Comparison of ENCODE assay signal across 9 cellular contexts in genomic region chr10:103191198-103191597, GRCh38. TPM values are rescaled to one million over a fixed set of nuclear protein-coding genes. Genes with fewer than 3 reads are reported as not detected.
DNase-seq lines count a peak whose midpoint lies in the region; ATAC-seq and TF ChIP-seq lines count a peak whose summit lies in the region.
"Not testable (repeated sequence)": the region's sequence is repeated elsewhere in the genome, so short reads cannot be mapped to it uniquely, and the experiment has no call there.
"Had no signal": no experiment of that assay in that cellular context is flagged by ENCODE, and none has a peak within 500 bp of the region (broad histone marks: within the 10 kb centered on the region; RNA-seq: fewer than 3 reads in every experiment).

No MANE protein-coding gene starts in this region.

- H3K27ac ChIP-seq in BLaER1; iPS-20b (ENCODE audit: low read length): not testable (repeated sequence)

- H3K9me3 ChIP-seq in BLaER1; iPS-20b (ENCODE audit: insufficient read depth, low read depth, low read length): not testable (repeated sequence)

- DNase-seq in HFFc6; T-cell; activated naive CD4-positive, alpha-beta T cell treated with anti-CD3 and anti-CD28 coated beads, Interleukin-2, amount 50 U/mL, for 72 hours (ENCODE audit: low spot score in 2 of 2); endothelial cell (ENCODE audit: low spot score); neural crest cell (ENCODE audit: low read depth, low spot score): not testable (repeated sequence)

- H3K4me1 ChIP-seq in BLaER1 (peaks cover 59% of the 10 kb centered on the region), iPS-20b (ENCODE audit: insufficient read depth, low read length) (peaks cover 13% of the 10 kb centered on the region)

- H3K36me3 Mint-ChIP-seq in HFFc6 (ENCODE audit: low read depth) = peaks cover 21% of the 10 kb centered on the region
- H3K36me3 Mint-ChIP-seq in T-cell; endothelial cell (ENCODE audit: low read depth, unreplicated experiment); neural crest cell (ENCODE audit: low read depth): not testable (repeated sequence)
- H3K36me3 Mint-ChIP-seq in activated naive CD4-positive, alpha-beta T cell treated with anti-CD3 and anti-CD28 coated beads, Interleukin-2, amount 50 U/mL, for 72 hours = peaks cover 15 to 17% of the 10 kb centered on the region in 2 donors
- H3K36me3 Mint-ChIP-seq in stimulated activated naive CD8-positive, alpha-beta T cell treated with anti-CD3 and anti-CD28 coated beads, Interleukin-15, Interleukin-2, amounts not matched to agents 100 ng/mL and 50 ng/mL, for 24 hours (ENCODE audit: low read depth) = peaks cover 27% of the 10 kb centered on the region

- CTCF ChIA-PET in T-cell (lab: Charles Lee) = interaction anchor here (0.6 to 0.8 kb wide), 3 partner anchors 83 to 458 kb away, joined by 3 to 5 read pairs (median 3); no protein-coding TSS in a partner anchor

- H3K27me3 ChIP-seq in BLaER1 = not testable (repeated sequence)
- H3K27me3 ChIP-seq in iPS-20b (ENCODE audit: insufficient read depth, low read length) = peaks cover 12% of the 10 kb centered on the region

- H3K36me3 ChIP-seq in BLaER1 = peaks cover 24% of the 10 kb centered on the region; the same call in 1 of the 2 replicates
- not testable (repeated sequence) for H3K36me3 ChIP-seq in iPS-20b (ENCODE audit: insufficient read depth, low read depth, low read length)

- peak overlapping the region; percentile 89 for H3K4me3 ChIP-seq in BLaER1
- H3K4me3 ChIP-seq in iPS-20b (ENCODE audit: low read length) = peak overlapping the region; percentile 88; the same call in 1 of the 2 replicates

- not testable (repeated sequence) for H3K9me3 Mint-ChIP-seq in HFFc6; T-cell; activated naive CD4-positive, alpha-beta T cell treated with anti-CD3 and anti-CD28 coated beads, Interleukin-2, amount 50 U/mL, for 72 hours; endothelial cell (ENCODE audit: unreplicated experiment); neural crest cell; stimulated activated naive CD8-positive, alpha-beta T cell treated with anti-CD3 and anti-CD28 coated beads, Interleukin-15, Interleukin-2, amounts not matched to agents 100 ng/mL and 50 ng/mL, for 24 hours

- H3K27me3 Mint-ChIP-seq in HFFc6 (ENCODE audit: insufficient read depth); T-cell; neural crest cell (ENCODE audit: low read depth); stimulated activated naive CD8-positive, alpha-beta T cell treated with anti-CD3 and anti-CD28 coated beads, Interleukin-15, Interleukin-2, amounts not matched to agents 100 ng/mL and 50 ng/mL, for 24 hours: not testable (repeated sequence)
- H3K27me3 Mint-ChIP-seq in endothelial cell (ENCODE audit: unreplicated experiment) = peaks cover 13% of the 10 kb centered on the region

- H3K4me1 Mint-ChIP-seq in HFFc6 (ENCODE audit: low read depth) (peaks cover 54% of the 10 kb centered on the region), T-cell (peaks cover 44 to 56% (median 53%) of the 10 kb centered on the region in 3 donors), endothelial cell (ENCODE audit: unreplicated experiment) (peaks cover 20% of the 10 kb centered on the region), neural crest cell (peaks cover 40% of the 10 kb centered on the region)
- peaks cover 50% of the 10 kb centered on the region for H3K4me1 Mint-ChIP-seq in stimulated activated naive CD8-positive, alpha-beta T cell treated with anti-CD3 and anti-CD28 coated beads, Interleukin-15, Interleukin-2, amounts not matched to agents 100 ng/mL and 50 ng/mL, for 24 hours (ENCODE audit: low read depth)

- peaks cover 62% of the 10 kb centered on the region for H4K20me1 ChIP-seq in BLaER1

- not testable (repeated sequence) for H3K27ac Mint-ChIP-seq in HFFc6; endothelial cell (ENCODE audit: unreplicated experiment); neural crest cell (ENCODE audit: unreplicated experiment)
- peak overlapping the region in 1 of 2 donors; percentile 77 for H3K27ac Mint-ChIP-seq in T-cell
- H3K27ac Mint-ChIP-seq in activated naive CD4-positive, alpha-beta T cell treated with anti-CD3 and anti-CD28 coated beads, Interleukin-2, amount 50 U/mL, for 72 hours = peak overlapping the region; percentile 75 to 77
- H3K27ac Mint-ChIP-seq in stimulated activated naive CD8-positive, alpha-beta T cell treated with anti-CD3 and anti-CD28 coated beads, Interleukin-15, Interleukin-2, amounts not matched to agents 100 ng/mL and 50 ng/mL, for 24 hours = peak overlapping the region; percentile 49

- ATAC-seq in T-cell (replicated peaks in 1 of 4); activated naive CD4-positive, alpha-beta T cell treated with anti-CD3 and anti-CD28 coated beads, Interleukin-2, amount 50 U/mL, for 72 hours: not testable (repeated sequence)

- peak overlapping the region; percentile 96 for H3K4me3 Mint-ChIP-seq in HFFc6
- peak overlapping the region; percentile 97 to 99 (median 99) for H3K4me3 Mint-ChIP-seq in T-cell
- H3K4me3 Mint-ChIP-seq in endothelial cell (ENCODE audit: unreplicated experiment) = peak overlapping the region; percentile 98
- peak overlapping the region; percentile 100 for H3K4me3 Mint-ChIP-seq in neural crest cell
- H3K4me3 Mint-ChIP-seq in stimulated activated naive CD8-positive, alpha-beta T cell treated with anti-CD3 and anti-CD28 coated beads, Interleukin-15, Interleukin-2, amounts not matched to agents 100 ng/mL and 50 ng/mL, for 24 hours = peak overlapping the region; percentile 99

- peak overlapping the region; percentile 91 for H3K4me2 ChIP-seq in BLaER1

- TF ChIP-seq CTCF in HFFc6 (IDR thresholded peaks at IDR 0.05); endothelial cell (IDR thresholded peaks at IDR 0.05; ENCODE audit: unreplicated experiment); neural crest cell (conservative IDR thresholded peaks at IDR 0.05): not testable (repeated sequence)

- peak overlapping the region; percentile 97 for H3K9ac ChIP-seq in BLaER1
- not testable (repeated sequence) for H3K9ac ChIP-seq in iPS-20b (ENCODE audit: low read depth, low read length)

- POLR2A ChIA-PET in T-cell (lab: Charles Lee) = interaction anchor here (0.6 kb wide), 4 partner anchors 10 to 41 kb away, joined by 3 read pairs; no protein-coding TSS in a partner anchor

RNA-seq across cellular contexts. Expression of gene NT5C2, which starts 1.9 kb away (rescaled TPM):
- 10 to 100 TPM; 78.5 to 97.4 (median 81.1) TPM for total RNA-seq in HFFc6 (2021; fragmentation: NEBNext Ultra II Directional; extraction: Animal tissue kit (Norgen Biotek cat#: 25700))
- 10 to 100 TPM; 49.7 to 63.5 (median 54.0) TPM for total RNA-seq in T-cell
- total RNA-seq in activated naive CD4-positive, alpha-beta T cell treated with anti-CD3 and anti-CD28 coated beads, Interleukin-2, amount 50 U/mL, for 72 hours = 10 to 100 TPM; 42.0 to 46.5 TPM
- total RNA-seq in endothelial cell (ENCODE audit: unreplicated experiment) = 88.2 TPM
- 71.3 and 71.6 TPM in 2 replicates for total RNA-seq in neural crest cell

RNA-seq across cellular contexts. Expression of gene RPEL1, which starts 54.5 kb away (rescaled TPM):
- total RNA-seq in HFFc6 (2021; fragmentation: NEBNext Ultra II Directional; extraction: Animal tissue kit (Norgen Biotek cat#: 25700)) = under 1 TPM in 1 of 6 experiments, not detected in 5; 0.14 TPM
- total RNA-seq in T-cell (not detected), endothelial cell (ENCODE audit: unreplicated experiment) (not detected), neural crest cell (not detected in 2 replicates)
- total RNA-seq in activated naive CD4-positive, alpha-beta T cell treated with anti-CD3 and anti-CD28 coated beads, Interleukin-2, amount 50 U/mL, for 72 hours = not detected
- total RNA-seq: ureter had no signal
